In genomic region chr20:32167552-32167951, GRCh38 we compare ENCODE assay signal across 20 cellular contexts.
"Had no signal": no experiment of that assay in that cellular context is flagged by ENCODE, and none has a peak within 500 bp of the region (broad histone marks: within the 10 kb centered on the region; RNA-seq: fewer than 3 reads in every experiment).

No MANE protein-coding gene starts in this region.

- H3K4me3 Mint-ChIP-seq: activated B cell treated with CpG ODN at 0.5 μM for 24 hours; activated CD8-positive, alpha-beta T cell treated with anti-CD3 and anti-CD28 coated beads for 36 hours; activated naive CD8-positive, alpha-beta T cell treated with anti-CD3 and anti-CD28 coated beads, Interleukin-2, amount 50 U/mL, for 24 hours; activated T-cell treated with anti-CD3 and anti-CD28 coated beads, Interleukin-2, amount 50 U/mL, for 24 hours; dendritic cell treated with granulocyte-macrophage colony-stimulating factor and Interleukin-4, amounts not matched to agents 40 ng/mL and 50 ng/mL, for 4 days; immature natural killer cell; memory B cell; naive thymus-derived CD8-positive, alpha-beta T cell; T-cell had no signal

- DNase-seq: activated B cell treated with CpG ODN at 0.5 μM for 24 hours; activated CD4-positive, alpha-beta T cell treated with anti-CD3 and anti-CD28 coated beads for 4 hours; activated CD8-positive, alpha-beta T cell treated with anti-CD3 and anti-CD28 coated beads for 36 hours; activated naive CD8-positive, alpha-beta T cell treated with anti-CD3 and anti-CD28 coated beads, Interleukin-2, amount 50 U/mL, for 24 hours; activated T-cell treated with anti-CD3 and anti-CD28 coated beads, Interleukin-2, amount 50 U/mL, for 24 hours; anterior cingulate cortex; brain microvascular endothelial cell; effector CD8-positive, alpha-beta T cell; immature natural killer cell; naive thymus-derived CD8-positive, alpha-beta T cell; SIG-M5; stimulated activated CD4-positive, alpha-beta T cell treated with anti-CD3 and anti-CD28 coated beads, Interleukin-1b, Interleukin-23, amount 100 ng/mL, for 48 hours; stimulated activated naive CD8-positive, alpha-beta T cell treated with anti-CD3 and anti-CD28 coated beads, Interleukin-15, Interleukin-2, amounts not matched to agents 100 U/mL and 50 U/mL, for 24 hours; substantia nigra; T-cell; transverse colon had no signal

- H3K4me3 ChIP-seq: gastrocnemius medialis, transverse colon had no signal

- H3K9me3 ChIP-seq: gastrocnemius medialis, transverse colon had no signal

- H3K9me3 Mint-ChIP-seq: activated B cell treated with CpG ODN at 0.5 μM for 24 hours; activated CD8-positive, alpha-beta T cell treated with anti-CD3 and anti-CD28 coated beads for 36 hours; activated naive CD8-positive, alpha-beta T cell treated with anti-CD3 and anti-CD28 coated beads, Interleukin-2, amount 50 U/mL, for 24 hours; activated T-cell treated with anti-CD3 and anti-CD28 coated beads, Interleukin-2, amount 50 U/mL, for 24 hours; dendritic cell treated with granulocyte-macrophage colony-stimulating factor and Interleukin-4, amounts not matched to agents 40 ng/mL and 50 ng/mL, for 4 days; immature natural killer cell; memory B cell; naive thymus-derived CD8-positive, alpha-beta T cell; T-cell had no signal

- H3K27ac ChIP-seq: brain microvascular endothelial cell, gastrocnemius medialis, parathyroid adenoma, transverse colon had no signal

- H3K27me3 ChIP-seq: brain microvascular endothelial cell, gastrocnemius medialis, transverse colon had no signal

- H3K4me1 Mint-ChIP-seq: activated B cell treated with CpG ODN at 0.5 μM for 24 hours; activated naive CD8-positive, alpha-beta T cell treated with anti-CD3 and anti-CD28 coated beads, Interleukin-2, amount 50 U/mL, for 24 hours; immature natural killer cell; memory B cell; T-cell had no signal

- H3K27me3 Mint-ChIP-seq: activated B cell treated with CpG ODN at 0.5 μM for 24 hours; activated CD8-positive, alpha-beta T cell treated with anti-CD3 and anti-CD28 coated beads for 36 hours; activated naive CD8-positive, alpha-beta T cell treated with anti-CD3 and anti-CD28 coated beads, Interleukin-2, amount 50 U/mL, for 24 hours; activated T-cell treated with anti-CD3 and anti-CD28 coated beads, Interleukin-2, amount 50 U/mL, for 24 hours; dendritic cell treated with granulocyte-macrophage colony-stimulating factor and Interleukin-4, amounts not matched to agents 40 ng/mL and 50 ng/mL, for 4 days; memory B cell; naive thymus-derived CD8-positive, alpha-beta T cell; T-cell had no signal

- H3K27ac Mint-ChIP-seq: activated B cell treated with CpG ODN at 0.5 μM for 24 hours; activated CD8-positive, alpha-beta T cell treated with anti-CD3 and anti-CD28 coated beads for 36 hours; activated naive CD8-positive, alpha-beta T cell treated with anti-CD3 and anti-CD28 coated beads, Interleukin-2, amount 50 U/mL, for 24 hours; activated T-cell treated with anti-CD3 and anti-CD28 coated beads, Interleukin-2, amount 50 U/mL, for 24 hours; dendritic cell treated with granulocyte-macrophage colony-stimulating factor and Interleukin-4, amounts not matched to agents 40 ng/mL and 50 ng/mL, for 4 days; memory B cell had no signal

- H3K4me1 ChIP-seq: transverse colon had no signal
